ENCODE assay signal across 22 cellular contexts in genomic region chr5:179170606-179171005, GRCh38.
"Had no signal": no experiment of that assay in that cellular context is flagged by ENCODE, and none has a peak within 500 bp of the region (broad histone marks: within the 10 kb centered on the region; RNA-seq: fewer than 3 reads in every experiment).

No MANE protein-coding gene starts in this region.

- H3K4me3 ChIP-seq: gastroesophageal sphincter, suprapubic skin, tibial artery had no signal

- DNase-seq: activated CD4-positive, alpha-beta T cell treated with anti-CD3 and anti-CD28 coated beads for 4 hours; activated CD4-positive, alpha-beta T cell treated with anti-CD3 and anti-CD28 coated beads, Interleukin-2, amount 50 U/mL, for 4 hours; activated CD4-positive, CD25-positive, alpha-beta regulatory T cell; activated CD8-positive, alpha-beta memory T cell treated with anti-CD3 and anti-CD28 coated beads, Interleukin-2, amount 50 U/mL, for 48 hours; activated gamma-delta T cell; activated naive CD4-positive, alpha-beta T cell treated with anti-CD3 and anti-CD28 coated beads, Interleukin-2, amount 50 U/mL, for 16 hours; activated T-cell treated with anti-CD3 and anti-CD28 coated beads, Interleukin-2, amount 50 U/mL, for 24 hours; amniotic stem cell; brain microvascular endothelial cell; kidney glomerular epithelial cell; midbrain; natural killer cell; small intestine; stimulated activated CD4-positive, alpha-beta T cell treated with anti-CD3 and anti-CD28 coated beads, Interleukin-1b, Interleukin-23, amount 100 ng/mL, for 48 hours; stimulated activated naive B cell treated with anti-CD40 and anti-IgM and Interleukin-4, amounts not matched to agents 10 μg/mL and 1 μg/mL and 100 μg/mL, for 72 hours; T-helper 1 cell; tibial artery had no signal

- H3K27me3 ChIP-seq: brain microvascular endothelial cell, suprapubic skin, tibial artery had no signal

- H3K9me3 Mint-ChIP-seq: activated T-cell treated with anti-CD3 and anti-CD28 coated beads, Interleukin-2, amount 50 U/mL, for 24 hours; natural killer cell; stimulated activated naive B cell treated with anti-CD40 and anti-IgM and Interleukin-4, amounts not matched to agents 10 μg/mL and 1 μg/mL and 100 μg/mL, for 72 hours; T-helper 2 cell treated with Interferon-gamma antibody and Interleukin-4, amounts not matched to agents 5 μg/mL and 100 μg/mL, for 36 hours had no signal

- H3K4me3 Mint-ChIP-seq: activated T-cell treated with anti-CD3 and anti-CD28 coated beads, Interleukin-2, amount 50 U/mL, for 24 hours; memory B cell; natural killer cell; stimulated activated naive B cell treated with anti-CD40 and anti-IgM and Interleukin-4, amounts not matched to agents 10 μg/mL and 1 μg/mL and 100 μg/mL, for 72 hours; T-helper 2 cell treated with Interferon-gamma antibody and Interleukin-4, amounts not matched to agents 5 μg/mL and 100 μg/mL, for 36 hours had no signal

- H3K27ac ChIP-seq: brain microvascular endothelial cell, gastroesophageal sphincter, suprapubic skin, tibial artery had no signal

- H3K9me3 ChIP-seq: gastroesophageal sphincter, suprapubic skin, tibial artery had no signal

- H3K27ac Mint-ChIP-seq: activated T-cell treated with anti-CD3 and anti-CD28 coated beads, Interleukin-2, amount 50 U/mL, for 24 hours; memory B cell; natural killer cell; stimulated activated naive B cell treated with anti-CD40 and anti-IgM and Interleukin-4, amounts not matched to agents 10 μg/mL and 1 μg/mL and 100 μg/mL, for 72 hours; T-helper 2 cell treated with Interferon-gamma antibody and Interleukin-4, amounts not matched to agents 5 μg/mL and 100 μg/mL, for 36 hours had no signal

- H3K36me3 ChIP-seq: gastroesophageal sphincter, suprapubic skin, tibial artery had no signal

- H3K36me3 Mint-ChIP-seq: memory B cell; natural killer cell; stimulated activated naive B cell treated with anti-CD40 and anti-IgM and Interleukin-4, amounts not matched to agents 10 μg/mL and 1 μg/mL and 100 μg/mL, for 72 hours had no signal

- ATAC-seq: gastroesophageal sphincter; natural killer cell; sciatic nerve; stimulated activated naive B cell treated with anti-CD40 and anti-IgM and Interleukin-4, amounts not matched to agents 10 μg/mL and 1 μg/mL and 100 μg/mL, for 72 hours had no signal
